In genomic region chr11:21390430-21390829, GRCh38 we compare ENCODE assay signal across 11 cellular contexts.
"Had no signal": no experiment of that assay in that cellular context is flagged by ENCODE, and none has a peak within 500 bp of the region (broad histone marks: within the 10 kb centered on the region; RNA-seq: fewer than 3 reads in every experiment).

No MANE protein-coding gene starts in this region.

- H3K4me2 ChIP-seq: GM23338 had no signal

- H3K4me1 ChIP-seq: HAP-1 had no signal

- H3K27ac ChIP-seq: GM23248 had no signal

- H3K9ac ChIP-seq: GM23248 had no signal

- ATAC-seq: GM23338, HCT116 had no signal

- H3K9me3 ChIP-seq: HAP-1 had no signal

- FAIRE-seq: H1, H54 had no signal

- H3K4me3 ChIP-seq: GM23248, GM23338, HAP-1 had no signal

- DNase-seq: GM23248, GOT3, H7, H9, HCEC 1CT, HFFc6 had no signal

- H3K36me3 ChIP-seq: HAP-1 had no signal

- H2AFZ ChIP-seq: GM23248, GM23338 had no signal
